ENCODE assay signal across 8 cellular contexts in the genomic region with DNA sequence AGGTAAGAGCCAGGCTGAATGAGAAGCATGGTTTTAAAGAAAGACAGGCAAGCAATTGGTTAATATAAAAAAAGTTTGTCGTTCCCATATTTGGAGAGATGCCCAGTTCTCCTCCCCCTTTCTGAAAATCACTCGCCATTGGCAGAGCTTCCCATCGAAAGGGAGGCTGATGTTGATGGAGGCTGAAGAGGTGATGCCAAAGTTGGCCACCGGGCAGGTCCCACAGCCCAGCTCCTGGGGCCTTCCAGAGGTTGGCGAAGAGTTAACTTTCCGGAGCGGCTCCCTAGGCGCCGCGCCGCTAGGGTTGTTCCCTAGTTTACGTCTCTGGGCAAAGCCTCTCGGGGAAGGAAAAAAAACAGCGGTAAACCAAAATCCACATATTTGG. TPM values are rescaled to one million over a fixed set of nuclear protein-coding genes. Genes with fewer than 3 reads are reported as not detected.
DNase-seq lines count a peak whose midpoint lies in the region; ATAC-seq and TF ChIP-seq lines count a peak whose summit lies in the region.

No MANE protein-coding gene starts in this region.

- H3K4me3 ChIP-seq in mammary epithelial cell (replicated peaks in 1 of 3; ENCODE audit: insufficient read depth in 1 of 3, low read depth in 2 of 3, low read length in 3 of 3) = peak overlapping the region; percentile 60 to 61 (median 60)
- peak overlapping the region; percentile 73 for H3K4me3 ChIP-seq in thoracic aorta

- H3K27me3 Mint-ChIP-seq in activated naive CD4-positive, alpha-beta T cell treated with anti-CD3 and anti-CD28 coated beads for 36 hours (ENCODE audit: low read depth) = peaks cover 42% of the 10 kb centered on the region

- H3K27ac ChIP-seq in mammary epithelial cell (ENCODE audit: insufficient read depth, low read depth, low read length) (no peak overlapping the region), thoracic aorta (peak overlapping the region; percentile 47 to 56)

- no peak overlapping the region for H3K27ac Mint-ChIP-seq in activated naive CD4-positive, alpha-beta T cell treated with anti-CD3 and anti-CD28 coated beads for 36 hours

- WGBS in mammary epithelial cell (ENCODE audit: low coverage, missing lambda C conversion rate) = 26% methylated on average over 13 of the region's 14 CpGs

- CTCF ChIA-PET in activated naive CD4-positive, alpha-beta T cell treated with anti-CD3 and anti-CD28 coated beads for 36 hours (lab: Charles Lee) = no interaction called here
- CTCF ChIA-PET in mammary epithelial cell (lab: Charles Lee; ENCODE audit: low non-redundant PET) = interaction anchor here (0.6 kb wide), 1 partner anchor 20 kb away, joined by 3 read pairs; no protein-coding TSS in a partner anchor

- H3K9me3 ChIP-seq in mammary epithelial cell (replicated peaks; ENCODE audit: insufficient read depth, low read length) (no peaks in the 10 kb centered on the region), thoracic aorta (no peaks in the 10 kb centered on the region)

- peaks cover 5% of the 10 kb centered on the region for H3K4me1 Mint-ChIP-seq in activated naive CD4-positive, alpha-beta T cell treated with anti-CD3 and anti-CD28 coated beads for 36 hours (ENCODE audit: low read depth)

- ATAC-seq in thoracic aorta (ENCODE audit: insufficient number of reproducible peaks, low FRiP score, low read depth) (no peak), HG03521 (IDR thresholded peaks at IDR 0.05; ENCODE audit: unreplicated experiment) (no peak)

- H3K36me3 ChIP-seq in mammary epithelial cell (ENCODE audit: insufficient read depth, low read length) (no peaks in the 10 kb centered on the region), thoracic aorta (no peaks in the 10 kb centered on the region)

- H3K4me2 ChIP-seq in mammary epithelial cell (ENCODE audit: insufficient read depth, low read depth, low read length) = peak overlapping the region; percentile 99

- H2AFZ ChIP-seq in mammary epithelial cell (ENCODE audit: low read depth, low read length) = peak overlapping the region; percentile 95

- H4K20me1 ChIP-seq in mammary epithelial cell (ENCODE audit: insufficient read depth, low read length) = no peaks in the 10 kb centered on the region

- no peak overlapping the region for H3K9ac ChIP-seq in mammary epithelial cell (ENCODE audit: insufficient read depth, low read length)

- no peaks in the 10 kb centered on the region for H3K9me3 Mint-ChIP-seq in activated naive CD4-positive, alpha-beta T cell treated with anti-CD3 and anti-CD28 coated beads for 36 hours

- in situ Hi-C loops in mammary epithelial cell (cut with MboI; ENCODE audit: low sequenced_read_pairs in 2 of 2) = no loop called here

- TF ChIP-seq CTCF in mammary epithelial cell (conservative IDR thresholded peaks at IDR 0.05 in 1 of 2, IDR thresholded peaks at IDR 0.05 in 1 of 2; ENCODE audit: extremely low read depth in 1 of 2, insufficient read depth in 1 of 2, low read depth in 1 of 2, low read length in 2 of 2) (peak in 1 of 2 donors; percentile 4), thoracic aorta (IDR thresholded peaks at IDR 0.05) (no peak)

- H3K4me1 ChIP-seq in mammary epithelial cell (ENCODE audit: insufficient read depth, low read length) (peaks cover 13% of the 10 kb centered on the region), thoracic aorta (ENCODE audit: control insufficient read depth in 1 of 2, low read depth in 2 of 2) (peaks cover 3 to 27% of the 10 kb centered on the region in 2 donors)

- H3K27me3 ChIP-seq in mammary epithelial cell (ENCODE audit: insufficient read depth, low read length) = no peaks in the 10 kb centered on the region
- H3K27me3 ChIP-seq in thoracic aorta (replicated peaks; ENCODE audit: insufficient read depth) = no peaks in the 10 kb centered on the region

- H3K36me3 Mint-ChIP-seq in activated naive CD4-positive, alpha-beta T cell treated with anti-CD3 and anti-CD28 coated beads for 36 hours (ENCODE audit: low read depth) = no peaks in the 10 kb centered on the region

- no peaks in the 10 kb centered on the region for H3K79me2 ChIP-seq in mammary epithelial cell (ENCODE audit: insufficient read depth, low read length)

- intact Hi-C loops in activated naive CD4-positive, alpha-beta T cell treated with anti-CD3 and anti-CD28 coated beads for 36 hours (cut with micrococcal nuclease) = loop anchor here (5.0 kb wide), 1 partner anchor 301 kb away; no protein-coding TSS in a partner anchor
- intact Hi-C loops in mammary epithelial cell (cut with micrococcal nuclease) = loop anchor here (5.0 kb wide), 1 partner anchor 36 kb away; no protein-coding TSS in a partner anchor

- BruUV-seq in mammary epithelial cell (replicated peaks; lab: Mats Ljungman, UMichigan) = no TSS peak

- DNase-seq in activated naive CD4-positive, alpha-beta T cell treated with anti-CD3 and anti-CD28 coated beads for 36 hours = peak; percentile 29
- DNase-seq in activated naive CD4-positive, alpha-beta T cell (lab: John Stamatoyannopoulos, UW) = no peak
- peak; percentile 89 for DNase-seq in NCI-H446 treated with DMSO at 0.1 percent for 48 hours (lab: John Stamatoyannopoulos, UW)
- peak; percentile 26 for DNase-seq in mammary epithelial cell
- DNase-seq in left kidney (ENCODE audit: low read depth, low spot score) = peak; percentile 75
- no peak for DNase-seq in thoracic aorta (ENCODE audit: low spot score)
- no peak for DNase-seq in OCI-M2 (lab: John Stamatoyannopoulos, UW; ENCODE audit: unreplicated experiment)

- dilution Hi-C loops in mammary epithelial cell (cut with HindIII; ENCODE audit: low sequenced_read_pairs) = no loop called here

- H3K4me3 Mint-ChIP-seq in activated naive CD4-positive, alpha-beta T cell treated with anti-CD3 and anti-CD28 coated beads for 36 hours = peak overlapping the region; percentile 66

RNA-seq across cellular contexts. Expression of a gene that starts 0.8 kb away (rescaled TPM):
- total RNA-seq in activated naive CD4-positive, alpha-beta T cell treated with anti-CD3 and anti-CD28 coated beads for 36 hours = under 1 TPM; 0.38 to 0.64 TPM
- total RNA-seq in mammary epithelial cell = 1 to 10 TPM; 2.8 to 3.5 TPM
- 2.9 TPM for polyA plus RNA-seq in mammary epithelial cell
- polyA minus RNA-seq in mammary epithelial cell = 11.0 TPM
- 100 to 1,000 TPM; 122 to 157 TPM for total RNA-seq in thoracic aorta

Comparison
In these comparisons a context has a peak if more than half of its experiments do, and no peak if none do; other contexts are left out.
1. DNase-seq: peak in activated naive CD4-positive, alpha-beta T cell treated with anti-CD3 and anti-CD28 coated beads for 36 hours (single experiment), NCI-H446 treated with DMSO at 0.1 percent for 48 hours (single experiment), mammary epithelial cell (single experiment) and left kidney (single experiment); none in activated naive CD4-positive, alpha-beta T cell (0 of 4), thoracic aorta (single experiment) and OCI-M2 (single experiment).
2. RNA of a gene that starts 0.8 kb away (total RNA-seq): 122 to 157 TPM in thoracic aorta; 2.8 to 3.5 TPM in mammary epithelial cell and 0.38 to 0.64 TPM in activated naive CD4-positive, alpha-beta T cell treated with anti-CD3 and anti-CD28 coated beads for 36 hours; every median in the first group is over 10 times any median in the second.